Comparison of ENCODE assay signal across 14 cellular contexts in genomic region chr13:45372189-45373115, GRCh38. TPM values are rescaled to one million over a fixed set of nuclear protein-coding genes. Genes with fewer than 3 reads are reported as not detected.
A peak's percentile ranks its signal among the peaks of the same experiment; 100 is the strongest.
DNase-seq lines count a peak whose midpoint lies in the region; TF ChIP-seq lines count a peak whose summit lies in the region.
"Had no signal": no experiment of that assay in that cellular context is flagged by ENCODE, and none has a peak within 500 bp of the region (broad histone marks: within the 10 kb centered on the region; RNA-seq: fewer than 3 reads in every experiment).

No MANE protein-coding gene starts in this region.

- H2BK12ac ChIP-seq in trophoblast cell (ENCODE audit: low read length): no peak overlapping the region

- peak overlapping the region; percentile 81 for H3K27ac Mint-ChIP-seq in endothelial cell (ENCODE audit: unreplicated experiment)
- no peak overlapping the region for H3K27ac Mint-ChIP-seq in activated T-cell treated with anti-CD3 and anti-CD28 coated beads, Interleukin-2, amount 50 U/mL, for 24 hours
- H3K27ac Mint-ChIP-seq in immature natural killer cell: no peak overlapping the region

- H3K36me3 Mint-ChIP-seq in endothelial cell (ENCODE audit: low read depth, unreplicated experiment) (peaks cover 5% of the 10 kb centered on the region), immature natural killer cell (peaks cover 0 to 4% (median 0%) of the 10 kb centered on the region in 3 donors)
- H3K36me3 Mint-ChIP-seq in activated T-cell treated with anti-CD3 and anti-CD28 coated beads, Interleukin-2, amount 50 U/mL, for 24 hours (ENCODE audit: low read depth): peaks cover 10% of the 10 kb centered on the region

- H3K4me1 ChIP-seq in trophoblast cell (ENCODE audit: control insufficient read depth in 1 of 2, insufficient read depth in 2 of 2, low read length in 2 of 2) (peaks cover 12 to 16% of the 10 kb centered on the region in 2 experiments), spleen (peaks cover 5 to 30% (median 21%) of the 10 kb centered on the region in 6 donors)
- H3K4me1 ChIP-seq: BE2C had no signal

- peaks cover 50% of the 10 kb centered on the region for H3K4me1 Mint-ChIP-seq in endothelial cell (ENCODE audit: unreplicated experiment)
- H3K4me1 Mint-ChIP-seq in activated T-cell treated with anti-CD3 and anti-CD28 coated beads, Interleukin-2, amount 50 U/mL, for 24 hours (ENCODE audit: low read depth): peaks cover 36% of the 10 kb centered on the region
- peaks cover 24 to 27% of the 10 kb centered on the region in 2 donors for H3K4me1 Mint-ChIP-seq in immature natural killer cell

- H2AK5ac ChIP-seq in trophoblast cell (ENCODE audit: low read length): no peak overlapping the region

- no peaks in the 10 kb centered on the region for H3K9me3 ChIP-seq in trophoblast cell (ENCODE audit: insufficient read depth, low read depth, low read length)
- H3K9me3 ChIP-seq in spleen: no peaks in the 10 kb centered on the region
- H3K9me3 ChIP-seq: BE2C, heart left ventricle, thoracic aorta had no signal

- H3K79me2 ChIP-seq in trophoblast cell (ENCODE audit: control insufficient read depth, insufficient read depth, low read length, poor library complexity): no peaks in the 10 kb centered on the region

- H3K9ac ChIP-seq in trophoblast cell (ENCODE audit: low read length): no peak overlapping the region

- no peak overlapping the region for H2BK120ac ChIP-seq in trophoblast cell (ENCODE audit: insufficient read depth, low read length, poor library complexity)

- no peak overlapping the region for H3K18ac ChIP-seq in trophoblast cell (ENCODE audit: low read length)

- H3K23ac ChIP-seq in trophoblast cell (ENCODE audit: low read length): no peak overlapping the region

- no peak overlapping the region for H2BK5ac ChIP-seq in trophoblast cell (ENCODE audit: low read depth, low read length, poor library complexity)

- no peak for TF ChIP-seq POLR2A in spleen (IDR thresholded peaks at IDR 0.05)

- H4K8ac ChIP-seq in trophoblast cell (ENCODE audit: low read depth, low read length): no peak overlapping the region

- H2AFZ ChIP-seq in trophoblast cell (ENCODE audit: insufficient read depth, low read length, poor library complexity): no peak overlapping the region

- H3K4me3 ChIP-seq in trophoblast cell (ENCODE audit: low read depth, low read length): no peak overlapping the region
- no peak overlapping the region for H3K4me3 ChIP-seq in spleen
- H3K4me3 ChIP-seq: GM12878, heart left ventricle, thoracic aorta had no signal

- peaks cover 14% of the 10 kb centered on the region for H3K27me3 Mint-ChIP-seq in endothelial cell (ENCODE audit: unreplicated experiment)
- no peaks in the 10 kb centered on the region for H3K27me3 Mint-ChIP-seq in activated T-cell treated with anti-CD3 and anti-CD28 coated beads, Interleukin-2, amount 50 U/mL, for 24 hours
- H3K27me3 Mint-ChIP-seq in immature natural killer cell (ENCODE audit: low read depth in 3 of 3): peaks cover 1 to 5% (median 2%) of the 10 kb centered on the region in 3 donors

- H3K36me3 ChIP-seq in trophoblast cell (ENCODE audit: control insufficient read depth in 1 of 2, insufficient read depth in 2 of 2, low read length in 2 of 2) (peaks cover 3% of the 10 kb centered on the region in 2 experiments), spleen (peaks cover 0 to 5% (median 0%) of the 10 kb centered on the region in 6 donors)
- H3K36me3 ChIP-seq: BE2C had no signal

- H3K4ac ChIP-seq in trophoblast cell (ENCODE audit: low read depth, low read length): no peak overlapping the region

- intact Hi-C loops in spleen (cut with DNase I; ENCODE audit: low total_unique reads): no loop called here

- H3K27ac ChIP-seq in trophoblast cell (ENCODE audit: low read depth, low read length) (peak overlapping the region; percentile 4), spleen (peak overlapping the region in 1 of 8 donors; percentile 9)
- H3K27ac ChIP-seq: thoracic aorta had no signal

- H3K4me3 Mint-ChIP-seq in endothelial cell (ENCODE audit: unreplicated experiment): peak overlapping the region; percentile 7
- no peak overlapping the region for H3K4me3 Mint-ChIP-seq in activated T-cell treated with anti-CD3 and anti-CD28 coated beads, Interleukin-2, amount 50 U/mL, for 24 hours
- H3K4me3 Mint-ChIP-seq in immature natural killer cell: no peak overlapping the region

- H4K91ac ChIP-seq in trophoblast cell (ENCODE audit: low read depth, low read length): no peak overlapping the region

- H3K9me3 Mint-ChIP-seq in endothelial cell (ENCODE audit: unreplicated experiment): no peaks in the 10 kb centered on the region
- no peaks in the 10 kb centered on the region for H3K9me3 Mint-ChIP-seq in activated T-cell treated with anti-CD3 and anti-CD28 coated beads, Interleukin-2, amount 50 U/mL, for 24 hours
- H3K9me3 Mint-ChIP-seq in immature natural killer cell: no peaks in the 10 kb centered on the region

- H3K4me2 ChIP-seq in trophoblast cell (ENCODE audit: low read length): no peak overlapping the region

- TF ChIP-seq CTCF in endothelial cell (IDR thresholded peaks at IDR 0.05; ENCODE audit: unreplicated experiment) (no peak), spleen (IDR thresholded peaks at IDR 0.05 in 8 of 11, conservative IDR thresholded peaks at IDR 0.05 in 3 of 11) (no peak)

- peak; percentile 19 for DNase-seq in EH (ENCODE audit: low read depth)
- DNase-seq in NCI-H524 treated with DMSO at 0.1 percent for 48 hours (lab: John Stamatoyannopoulos, UW): peak; percentile 81
- DNase-seq in endothelial cell (ENCODE audit: low spot score): no peak
- no peak for DNase-seq in trophoblast cell
- DNase-seq in spleen: no peak
- DNase-seq in activated T-cell treated with anti-CD3 and anti-CD28 coated beads, Interleukin-2, amount 50 U/mL, for 24 hours: no peak
- DNase-seq in immature natural killer cell: no peak
- DNase-seq: activated naive CD4-positive, alpha-beta T cell treated with anti-CD3 and anti-CD28 coated beads, Interleukin-2, amount 50 U/mL, for 16 hours; BE2C; EL; heart left ventricle; stimulated activated CD4-positive, alpha-beta T cell treated with anti-CD3 and anti-CD28 coated beads, Interleukin-1b, Interleukin-23, amount 100 ng/mL, for 48 hours had no signal

- no peak overlapping the region for H4K12ac ChIP-seq in trophoblast cell (ENCODE audit: low read depth, low read length)

- H3K14ac ChIP-seq in trophoblast cell (ENCODE audit: low read length): no peak overlapping the region

- H3K27me3 ChIP-seq in trophoblast cell (ENCODE audit: insufficient read depth, low read length) (no peaks in the 10 kb centered on the region), spleen (replicated peaks in 1 of 7) (no peaks in the 10 kb centered on the region)
- H3K27me3 ChIP-seq: BE2C, heart left ventricle had no signal

- WGBS in trophoblast cell (ENCODE audit: extremely low coverage, insufficient coverage, insufficient read length): no CpG with 5 or more reads among the region's 24 CpGs
- whole genome bisulfite sequencing in spleen, 5 donors: 71 to 85% (median 75%) methylated on average over 24 of the region's 24 CpGs

- peaks cover 4% of the 10 kb centered on the region for H3K79me1 ChIP-seq in trophoblast cell (ENCODE audit: low read length)

RNA-seq across cellular contexts. Expression of gene TPT1, which starts 31.5 kb away (rescaled TPM):
- 7,126 TPM for total RNA-seq in endothelial cell (ENCODE audit: unreplicated experiment)
- polyA plus RNA-seq in trophoblast cell (2013): 3,985 and 4,109 TPM in 2 replicates
- 1,000 to 10,000 TPM; 2,558 to 4,574 (median 2,990) TPM for total RNA-seq in spleen
- polyA plus RNA-seq in spleen: over 10,000 TPM in 2 of 3 donors, 1,000 to 10,000 TPM in 1; 9,869 to 10,629 (median 10,206) TPM
- 1,000 to 10,000 TPM; 1,111 to 3,245 (median 1,774) TPM for polyA plus RNA-seq in immature natural killer cell

RNA-seq across cellular contexts. Expression of gene SLC25A30, which starts 45.7 kb away (rescaled TPM):
- total RNA-seq in endothelial cell (ENCODE audit: unreplicated experiment): 21.9 TPM
- 8.9 and 9.3 TPM in 2 replicates for polyA plus RNA-seq in trophoblast cell (2013)
- 10 to 100 TPM; 16.6 to 31.9 (median 23.5) TPM for total RNA-seq in spleen
- 10 to 100 TPM in 1 of 3 donors, 1 to 10 TPM in 2; 5.9 to 14.8 (median 6.7) TPM for polyA plus RNA-seq in spleen
- 1 to 10 TPM in 2 of 3 donors, under 1 TPM in 1; 0.77 to 2.0 (median 1.5) TPM for polyA plus RNA-seq in immature natural killer cell

Comparison
In these comparisons a context has a peak if more than half of its experiments do, and no peak if none do; other contexts are left out.
1. DNase-seq: peak in EH (single experiment) and NCI-H524 treated with DMSO at 0.1 percent for 48 hours (single experiment); none in endothelial cell (single experiment), trophoblast cell (0 of 2), spleen (single experiment), activated T-cell treated with anti-CD3 and anti-CD28 coated beads, Interleukin-2, amount 50 U/mL, for 24 hours (single experiment) and immature natural killer cell (0 of 3).